1 cellular context compared by ENCODE assay signal in the genomic region with DNA sequence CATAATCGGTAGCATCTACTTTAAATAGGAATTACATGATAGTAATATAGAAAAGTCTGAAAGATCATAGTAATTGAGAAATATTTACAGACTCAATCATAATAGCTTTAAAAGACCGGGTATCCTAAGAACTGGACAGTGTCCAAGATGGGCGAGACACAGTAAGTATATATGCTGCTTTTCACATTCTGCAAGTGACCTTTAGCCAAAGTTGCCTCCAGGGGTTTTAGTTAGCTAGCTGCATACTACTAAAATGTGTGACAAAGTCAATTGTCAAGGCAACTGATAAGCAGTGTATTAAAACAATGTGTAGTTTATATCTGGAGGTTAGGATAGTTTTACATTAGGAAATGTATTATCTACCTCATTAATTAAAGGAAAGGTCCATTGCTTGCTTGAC.
TF ChIP-seq lines count a peak whose summit lies in the region.

No MANE protein-coding gene starts in this region.

TF ChIP-seq in K562, 482 proteins besides CTCF, POLR2A, EP300 and RAD21:
- TF ChIP-seq TEAD1 (CRISPR knock-in tag; IDR thresholded peaks at IDR 0.05): no peak
- TF ChIP-seq, protein P1, sequence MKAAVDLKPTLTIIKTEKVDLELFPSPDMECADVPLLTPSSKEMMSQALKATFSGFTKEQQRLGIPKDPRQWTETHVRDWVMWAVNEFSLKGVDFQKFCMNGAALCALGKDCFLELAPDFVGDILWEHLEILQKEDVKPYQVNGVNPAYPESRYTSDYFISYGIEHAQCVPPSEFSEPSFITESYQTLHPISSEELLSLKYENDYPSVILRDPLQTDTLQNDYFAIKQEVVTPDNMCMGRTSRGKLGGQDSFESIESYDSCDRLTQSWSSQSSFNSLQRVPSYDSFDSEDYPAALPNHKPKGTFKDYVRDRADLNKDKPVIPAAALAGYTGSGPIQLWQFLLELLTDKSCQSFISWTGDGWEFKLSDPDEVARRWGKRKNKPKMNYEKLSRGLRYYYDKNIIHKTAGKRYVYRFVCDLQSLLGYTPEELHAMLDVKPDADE (conservative IDR thresholded peaks at IDR 0.05; ENCODE audit: control insufficient read depth, low read depth, low read length): no peak
- no peak for TF ChIP-seq MAZ (CRISPR knock-in tag; conservative IDR thresholded peaks at IDR 0.05 in 1 of 2, IDR thresholded peaks at IDR 0.05 in 1 of 2)
- TF ChIP-seq, protein P2, sequence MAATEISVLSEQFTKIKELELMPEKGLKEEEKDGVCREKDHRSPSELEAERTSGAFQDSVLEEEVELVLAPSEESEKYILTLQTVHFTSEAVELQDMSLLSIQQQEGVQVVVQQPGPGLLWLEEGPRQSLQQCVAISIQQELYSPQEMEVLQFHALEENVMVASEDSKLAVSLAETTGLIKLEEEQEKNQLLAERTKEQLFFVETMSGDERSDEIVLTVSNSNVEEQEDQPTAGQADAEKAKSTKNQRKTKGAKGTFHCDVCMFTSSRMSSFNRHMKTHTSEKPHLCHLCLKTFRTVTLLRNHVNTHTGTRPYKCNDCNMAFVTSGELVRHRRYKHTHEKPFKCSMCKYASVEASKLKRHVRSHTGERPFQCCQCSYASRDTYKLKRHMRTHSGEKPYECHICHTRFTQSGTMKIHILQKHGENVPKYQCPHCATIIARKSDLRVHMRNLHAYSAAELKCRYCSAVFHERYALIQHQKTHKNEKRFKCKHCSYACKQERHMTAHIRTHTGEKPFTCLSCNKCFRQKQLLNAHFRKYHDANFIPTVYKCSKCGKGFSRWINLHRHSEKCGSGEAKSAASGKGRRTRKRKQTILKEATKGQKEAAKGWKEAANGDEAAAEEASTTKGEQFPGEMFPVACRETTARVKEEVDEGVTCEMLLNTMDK (IDR thresholded peaks at IDR 0.05; ENCODE audit: borderline replicate concordance, insufficient read depth, low read depth, low read length, poor library complexity, severe bottlenecking): no peak
- no peak for TF ChIP-seq FOXK1 (CRISPR knock-in tag; IDR thresholded peaks at IDR 0.05; ENCODE audit: borderline replicate concordance)
- no peak for TF ChIP-seq MCM5 (IDR thresholded peaks at IDR 0.05; ENCODE audit: low read depth)
- no peak for TF ChIP-seq PCBP2 (IDR thresholded peaks at IDR 0.05; ENCODE audit: low read depth, low read length, poor library complexity, severe bottlenecking)
- TF ChIP-seq, protein P3, sequence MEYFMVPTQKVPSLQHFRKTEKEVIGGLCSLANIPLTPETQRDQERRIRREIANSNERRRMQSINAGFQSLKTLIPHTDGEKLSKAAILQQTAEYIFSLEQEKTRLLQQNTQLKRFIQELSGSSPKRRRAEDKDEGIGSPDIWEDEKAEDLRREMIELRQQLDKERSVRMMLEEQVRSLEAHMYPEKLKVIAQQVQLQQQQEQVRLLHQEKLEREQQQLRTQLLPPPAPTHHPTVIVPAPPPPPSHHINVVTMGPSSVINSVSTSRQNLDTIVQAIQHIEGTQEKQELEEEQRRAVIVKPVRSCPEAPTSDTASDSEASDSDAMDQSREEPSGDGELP (CRISPR knock-in tag; IDR thresholded peaks at IDR 0.05; ENCODE audit: borderline replicate concordance): no peak
- no peak for TF ChIP-seq SMAD4 (CRISPR knock-in tag; conservative IDR thresholded peaks at IDR 0.05)
- TF ChIP-seq, protein P4, sequence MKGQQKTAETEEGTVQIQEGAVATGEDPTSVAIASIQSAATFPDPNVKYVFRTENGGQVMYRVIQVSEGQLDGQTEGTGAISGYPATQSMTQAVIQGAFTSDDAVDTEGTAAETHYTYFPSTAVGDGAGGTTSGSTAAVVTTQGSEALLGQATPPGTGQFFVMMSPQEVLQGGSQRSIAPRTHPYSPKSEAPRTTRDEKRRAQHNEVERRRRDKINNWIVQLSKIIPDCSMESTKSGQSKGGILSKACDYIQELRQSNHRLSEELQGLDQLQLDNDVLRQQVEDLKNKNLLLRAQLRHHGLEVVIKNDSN (CRISPR knock-in tag; IDR thresholded peaks at IDR 0.05): no peak
- no peak for TF ChIP-seq GATAD2B (IDR thresholded peaks at IDR 0.05; ENCODE audit: borderline replicate concordance)
- TF ChIP-seq, protein P5, sequence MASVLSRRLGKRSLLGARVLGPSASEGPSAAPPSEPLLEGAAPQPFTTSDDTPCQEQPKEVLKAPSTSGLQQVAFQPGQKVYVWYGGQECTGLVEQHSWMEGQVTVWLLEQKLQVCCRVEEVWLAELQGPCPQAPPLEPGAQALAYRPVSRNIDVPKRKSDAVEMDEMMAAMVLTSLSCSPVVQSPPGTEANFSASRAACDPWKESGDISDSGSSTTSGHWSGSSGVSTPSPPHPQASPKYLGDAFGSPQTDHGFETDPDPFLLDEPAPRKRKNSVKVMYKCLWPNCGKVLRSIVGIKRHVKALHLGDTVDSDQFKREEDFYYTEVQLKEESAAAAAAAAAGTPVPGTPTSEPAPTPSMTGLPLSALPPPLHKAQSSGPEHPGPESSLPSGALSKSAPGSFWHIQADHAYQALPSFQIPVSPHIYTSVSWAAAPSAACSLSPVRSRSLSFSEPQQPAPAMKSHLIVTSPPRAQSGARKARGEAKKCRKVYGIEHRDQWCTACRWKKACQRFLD (CRISPR knock-in tag; IDR thresholded peaks at IDR 0.05): no peak
- no peak for TF ChIP-seq BMI1 (IDR thresholded peaks at IDR 0.05; ENCODE audit: low read length)
- no peak for TF ChIP-seq HNRNPUL1 (IDR thresholded peaks at IDR 0.05; ENCODE audit: low read length)
- TF ChIP-seq, protein P6, sequence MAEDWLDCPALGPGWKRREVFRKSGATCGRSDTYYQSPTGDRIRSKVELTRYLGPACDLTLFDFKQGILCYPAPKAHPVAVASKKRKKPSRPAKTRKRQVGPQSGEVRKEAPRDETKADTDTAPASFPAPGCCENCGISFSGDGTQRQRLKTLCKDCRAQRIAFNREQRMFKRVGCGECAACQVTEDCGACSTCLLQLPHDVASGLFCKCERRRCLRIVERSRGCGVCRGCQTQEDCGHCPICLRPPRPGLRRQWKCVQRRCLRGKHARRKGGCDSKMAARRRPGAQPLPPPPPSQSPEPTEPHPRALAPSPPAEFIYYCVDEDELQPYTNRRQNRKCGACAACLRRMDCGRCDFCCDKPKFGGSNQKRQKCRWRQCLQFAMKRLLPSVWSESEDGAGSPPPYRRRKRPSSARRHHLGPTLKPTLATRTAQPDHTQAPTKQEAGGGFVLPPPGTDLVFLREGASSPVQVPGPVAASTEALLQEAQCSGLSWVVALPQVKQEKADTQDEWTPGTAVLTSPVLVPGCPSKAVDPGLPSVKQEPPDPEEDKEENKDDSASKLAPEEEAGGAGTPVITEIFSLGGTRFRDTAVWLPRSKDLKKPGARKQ (CRISPR knock-in tag; IDR thresholded peaks at IDR 0.05): no peak
- TF ChIP-seq, protein P7, sequence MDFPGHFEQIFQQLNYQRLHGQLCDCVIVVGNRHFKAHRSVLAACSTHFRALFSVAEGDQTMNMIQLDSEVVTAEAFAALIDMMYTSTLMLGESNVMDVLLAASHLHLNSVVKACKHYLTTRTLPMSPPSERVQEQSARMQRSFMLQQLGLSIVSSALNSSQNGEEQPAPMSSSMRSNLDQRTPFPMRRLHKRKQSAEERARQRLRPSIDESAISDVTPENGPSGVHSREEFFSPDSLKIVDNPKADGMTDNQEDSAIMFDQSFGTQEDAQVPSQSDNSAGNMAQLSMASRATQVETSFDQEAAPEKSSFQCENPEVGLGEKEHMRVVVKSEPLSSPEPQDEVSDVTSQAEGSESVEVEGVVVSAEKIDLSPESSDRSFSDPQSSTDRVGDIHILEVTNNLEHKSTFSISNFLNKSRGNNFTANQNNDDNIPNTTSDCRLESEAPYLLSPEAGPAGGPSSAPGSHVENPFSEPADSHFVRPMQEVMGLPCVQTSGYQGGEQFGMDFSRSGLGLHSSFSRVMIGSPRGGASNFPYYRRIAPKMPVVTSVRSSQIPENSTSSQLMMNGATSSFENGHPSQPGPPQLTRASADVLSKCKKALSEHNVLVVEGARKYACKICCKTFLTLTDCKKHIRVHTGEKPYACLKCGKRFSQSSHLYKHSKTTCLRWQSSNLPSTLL (IDR thresholded peaks at IDR 0.05): no peak
- no peak for TF ChIP-seq POLR2G (IDR thresholded peaks at IDR 0.05; ENCODE audit: low read depth, low read length)
- TF ChIP-seq TRIM24 (IDR thresholded peaks at IDR 0.05): no peak
